Comparison of ENCODE assay signal across 22 cellular contexts in the genomic region with DNA sequence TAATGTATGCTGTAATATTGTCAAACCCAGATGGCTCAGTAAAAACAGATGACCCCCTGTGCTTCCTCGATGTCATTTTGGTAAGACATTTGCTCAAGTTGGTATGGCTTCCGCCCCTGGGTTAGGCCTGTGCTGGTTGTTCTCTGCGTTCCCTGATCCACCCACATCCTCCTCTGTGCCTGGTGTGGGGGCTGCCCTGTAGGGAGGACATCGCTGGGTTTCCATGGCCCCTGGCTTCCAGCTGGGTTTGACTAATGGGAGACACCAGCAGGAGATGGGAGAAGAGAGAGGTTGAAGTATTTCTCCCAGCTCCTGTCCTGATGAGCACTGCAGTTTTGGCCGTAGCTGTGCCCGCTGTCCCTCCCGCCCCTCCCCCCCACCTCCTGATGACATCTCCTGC. TPM values are rescaled to one million over a fixed set of nuclear protein-coding genes. Genes with fewer than 3 reads are reported as not detected.
DNase-seq lines count a peak whose midpoint lies in the region; ATAC-seq, FAIRE-seq and TF ChIP-seq lines count a peak whose summit lies in the region.
"Had no signal": no experiment of that assay in that cellular context is flagged by ENCODE, and none has a peak within 500 bp of the region (broad histone marks: within the 10 kb centered on the region; RNA-seq: fewer than 3 reads in every experiment).

No MANE protein-coding gene starts in this region.

- H3K4me2 ChIP-seq in GM23248 (ENCODE audit: unreplicated experiment), result no peak overlapping the region

- no peaks in the 10 kb centered on the region for H3K9me3 Mint-ChIP-seq in stimulated activated effector memory CD8-positive, alpha-beta T cell treated with anti-CD3 and anti-CD28 coated beads, Interleukin-12 subunit alpha, Interleukin-12 subunit beta, amount 100 ng/mL, for 72 hours
- H3K9me3 Mint-ChIP-seq: CD14-positive monocyte had no signal

- in situ Hi-C loops in GM23248 (cut with MboI), result no loop called here

- H3K4me1 ChIP-seq in ascending aorta (peaks cover 20 to 56% of the 10 kb centered on the region in 2 donors), GM23248 (ENCODE audit: insufficient read depth) (peaks cover 18% of the 10 kb centered on the region)

- DNase-seq in HTR-8/SVneo (ENCODE audit: insufficient read length, low spot score) (no peak), ascending aorta (ENCODE audit: low spot score in 2 of 2) (no peak), left kidney (ENCODE audit: low read depth, low spot score) (peak; percentile 37), GM23248 (no peak)
- DNase-seq in stimulated activated effector memory CD8-positive, alpha-beta T cell treated with anti-CD3 and anti-CD28 coated beads, Interleukin-12 subunit alpha, Interleukin-12 subunit beta, amount 100 ng/mL, for 72 hours (ENCODE audit: low spot score in 2 of 2), result no peak
- no peak for DNase-seq in activated CD8-positive, alpha-beta memory T cell treated with anti-CD3 and anti-CD28 coated beads, Interleukin-2, amount 50 U/mL, for 4 hours
- DNase-seq: ACHN; AML-193; DMS 273 treated with DMSO at 0.1 percent for 48 hours; KBM-7; NCI-H1048; NCI-H187; NCI-H345; NCI-H526 treated with DMSO at 0.1 percent for 48 hours; NK-92 treated with Interleukin-12 subunit alpha and Interleukin-12 subunit beta, amount 100 ng/mL, for 24 hours; SHP77 treated with DMSO at 0.1 percent for 48 hours had no signal

- H3K27me3 ChIP-seq in ascending aorta (no peaks in the 10 kb centered on the region), GM23248 (replicated peaks; ENCODE audit: insufficient read depth) (no peaks in the 10 kb centered on the region)

- H3K9me2 ChIP-seq in GM23248 (ENCODE audit: insufficient read depth), result no peaks in the 10 kb centered on the region

- H4K20me1 ChIP-seq in GM23248 (ENCODE audit: insufficient read depth), result no peaks in the 10 kb centered on the region

- no peak for TF ChIP-seq CTCF in ascending aorta (IDR thresholded peaks at IDR 0.05)

- no peaks in the 10 kb centered on the region for H3K79me2 ChIP-seq in GM23248 (ENCODE audit: insufficient read depth)

- WGBS in GM23248 (ENCODE audit: low coverage in 1 of 2, low lambda C conversion rate in 2 of 2, missing lambda C conversion rate in 2 of 2), 2 experiments, result 76 to 77% methylated on average over 5 to 7 of the region's 7 CpGs

- no peak for ATAC-seq in stimulated activated effector memory CD8-positive, alpha-beta T cell treated with anti-CD3 and anti-CD28 coated beads, Interleukin-12 subunit alpha, Interleukin-12 subunit beta, amount 100 ng/mL, for 72 hours
- no peak for ATAC-seq in HG02763 (IDR thresholded peaks at IDR 0.05; ENCODE audit: unreplicated experiment)

- no peak overlapping the region for H3K9ac ChIP-seq in GM23248

- H2AFZ ChIP-seq in GM23248, result no peak overlapping the region

- H3K4me3 ChIP-seq in ascending aorta, result no peak overlapping the region
- H3K4me3 ChIP-seq in GM23248, result no peak overlapping the region

- FAIRE-seq in HTR-8/SVneo (lab: Jason Lieb, UNC), result peak; percentile 49
- FAIRE-seq: GM12892, H54 had no signal

- peaks cover 14% of the 10 kb centered on the region for H3F3A ChIP-seq in GM23248 (ENCODE audit: insufficient read depth)

- H3K9me3 ChIP-seq in ascending aorta (no peaks in the 10 kb centered on the region), GM23248 (ENCODE audit: low read depth) (no peaks in the 10 kb centered on the region)

- intact Hi-C loops in ascending aorta (cut with DNase I), result no loop called here

- H3K27ac ChIP-seq in ascending aorta (peak overlapping the region; percentile 96 to 98), GM23248 (no peak overlapping the region)
- H3K27ac ChIP-seq: HL-60 had no signal

- peaks cover 6% of the 10 kb centered on the region for H3K4me1 Mint-ChIP-seq in stimulated activated effector memory CD8-positive, alpha-beta T cell treated with anti-CD3 and anti-CD28 coated beads, Interleukin-12 subunit alpha, Interleukin-12 subunit beta, amount 100 ng/mL, for 72 hours

- H3K36me3 ChIP-seq in ascending aorta (no peaks in the 10 kb centered on the region), GM23248 (ENCODE audit: low read depth) (no peaks in the 10 kb centered on the region)

- H3K36me3 Mint-ChIP-seq in stimulated activated effector memory CD8-positive, alpha-beta T cell treated with anti-CD3 and anti-CD28 coated beads, Interleukin-12 subunit alpha, Interleukin-12 subunit beta, amount 100 ng/mL, for 72 hours, result no peaks in the 10 kb centered on the region

- H3K4me3 Mint-ChIP-seq in stimulated activated effector memory CD8-positive, alpha-beta T cell treated with anti-CD3 and anti-CD28 coated beads, Interleukin-12 subunit alpha, Interleukin-12 subunit beta, amount 100 ng/mL, for 72 hours, result no peak overlapping the region
- H3K4me3 Mint-ChIP-seq: CD14-positive monocyte had no signal

- peak overlapping the region; percentile 45 for H3K27ac Mint-ChIP-seq in stimulated activated effector memory CD8-positive, alpha-beta T cell treated with anti-CD3 and anti-CD28 coated beads, Interleukin-12 subunit alpha, Interleukin-12 subunit beta, amount 100 ng/mL, for 72 hours

RNA-seq across cellular contexts. Expression of a gene that starts 4.4 kb away (rescaled TPM):
- total RNA-seq in ascending aorta, result 280 TPM
- total RNA-seq in GM23248 (2014; rRNA removed; shearing (Covaris generic)), result 79.0 and 97.8 TPM in 2 replicates
- polyA plus RNA-seq in GM23248 (2016; fragmentation: Nextera tagmentation; extraction: Ambion mirVana), result 155 and 156 TPM in 2 replicates
- total RNA-seq: M059J had no signal

RNA-seq across cellular contexts. Expression of a gene that starts 13.1 kb away (rescaled TPM):
- 146 TPM for total RNA-seq in ascending aorta
- 11.3 and 21.2 TPM in 2 replicates for total RNA-seq in GM23248 (2014; rRNA removed; shearing (Covaris generic))
- 25.7 and 28.6 TPM in 2 replicates for polyA plus RNA-seq in GM23248 (2016; fragmentation: Nextera tagmentation; extraction: Ambion mirVana)

RNA-seq across cellular contexts. Expression of a gene that starts 19.6 kb away (rescaled TPM):
- total RNA-seq in ascending aorta, result 0.53 TPM
- 7.8 and 9.1 TPM in 2 replicates for total RNA-seq in GM23248 (2014; rRNA removed; shearing (Covaris generic))
- 0.75 and 0.83 TPM in 2 replicates for polyA plus RNA-seq in GM23248 (2016; fragmentation: Nextera tagmentation; extraction: Ambion mirVana)
- polyA plus RNA-seq: CD14-positive monocyte had no signal

RNA-seq across cellular contexts. Expression of a gene that starts 28.9 kb away (rescaled TPM):
- total RNA-seq in ascending aorta, result 49.1 TPM
- 14.9 and 15.5 TPM in 2 replicates for total RNA-seq in GM23248 (2014; rRNA removed; shearing (Covaris generic))
- 24.4 and 25.2 TPM in 2 replicates for polyA plus RNA-seq in GM23248 (2016; fragmentation: Nextera tagmentation; extraction: Ambion mirVana)
- polyA plus RNA-seq: CD14-positive monocyte had no signal
